In genomic region chr4:116055857-116056827, GRCh38 we compare ENCODE assay signal across 10 cellular contexts.
A peak's percentile ranks its signal among the peaks of the same experiment; 100 is the strongest.
DNase-seq lines count a peak whose midpoint lies in the region; ATAC-seq and TF ChIP-seq lines count a peak whose summit lies in the region.
"Had no signal": no experiment of that assay in that cellular context is flagged by ENCODE, and none has a peak within 500 bp of the region (broad histone marks: within the 10 kb centered on the region; RNA-seq: fewer than 3 reads in every experiment).

No MANE protein-coding gene starts in this region.

- intact Hi-C loops in left lung (cut with DNase I) = no loop called here

- peak; percentile 54 for TF ChIP-seq RAD21 in Ishikawa (IDR thresholded peaks at IDR 0.05; ENCODE audit: low read depth)

- peak; percentile 15 for DNase-seq in COR-L47 (lab: John Stamatoyannopoulos, UW)
- DNase-seq in SK-N-MC (ENCODE audit: low read depth, low spot score) = peak; percentile 66
- DNase-seq in iris pigment epithelial cell (ENCODE audit: low read depth) = peak; percentile 1
- DNase-seq in left lung = no peak
- DNase-seq in cortex of kidney (lab: John Stamatoyannopoulos, UW) = no peak
- DNase-seq in mesenteric fat pad (ENCODE audit: low spot score) = no peak

- H3K9me3 ChIP-seq in SK-N-MC (ENCODE audit: low read depth, low read length) (peaks cover 5% of the 10 kb centered on the region; the same call in 1 of the 2 replicates), left lung (no peaks in the 10 kb centered on the region)

- peak overlapping the region; percentile 82 for H3K27ac ChIP-seq in SK-N-MC
- no peak overlapping the region for H3K27ac ChIP-seq in left lung
- H3K27ac ChIP-seq: epithelial cell of prostate had no signal

- H3K4me3 ChIP-seq in SK-N-MC = no peak overlapping the region
- H3K4me3 ChIP-seq in left lung = no peak overlapping the region

- TF ChIP-seq CTCF in left lung (IDR thresholded peaks at IDR 0.05) = no peak

- H3K4me1 ChIP-seq in left lung = no peaks in the 10 kb centered on the region

- H3K9ac ChIP-seq in SK-N-MC (ENCODE audit: insufficient read length) = peak overlapping the region; percentile 10

- H3K36me3 ChIP-seq in SK-N-MC (ENCODE audit: insufficient read depth, low read length) (peaks cover 5% of the 10 kb centered on the region; the same call in 1 of the 2 replicates), left lung (no peaks in the 10 kb centered on the region)

- H3K27me3 ChIP-seq in left lung = no peaks in the 10 kb centered on the region

- no peak for TF ChIP-seq EP300 in Ishikawa (IDR thresholded peaks at IDR 0.05; ENCODE audit: borderline replicate concordance)

- ATAC-seq in left lung (no peak), GM18873 (IDR thresholded peaks at IDR 0.05; ENCODE audit: low FRiP score, unreplicated experiment) (no peak)
- ATAC-seq: Right ventricle myocardium inferior had no signal

TF ChIP-seq in Ishikawa, 13 proteins besides CTCF, POLR2A, EP300 and RAD21:
- TF ChIP-seq USF1 (IDR thresholded peaks at IDR 0.05) = no peak
- no peak for TF ChIP-seq NFIC (IDR thresholded peaks at IDR 0.05)
- TF ChIP-seq YY1 (IDR thresholded peaks at IDR 0.05; ENCODE audit: low read depth) = no peak
- TF ChIP-seq FOXM1 (IDR thresholded peaks at IDR 0.05; ENCODE audit: borderline replicate concordance, low read depth) = no peak

Comparison
In these comparisons a context has a peak if more than half of its experiments do, and no peak if none do; other contexts are left out.
1. DNase-seq: peak in COR-L47 (single experiment), SK-N-MC (single experiment) and iris pigment epithelial cell (single experiment); none in left lung (0 of 2), cortex of kidney (single experiment) and mesenteric fat pad (single experiment).